In the genomic region with DNA sequence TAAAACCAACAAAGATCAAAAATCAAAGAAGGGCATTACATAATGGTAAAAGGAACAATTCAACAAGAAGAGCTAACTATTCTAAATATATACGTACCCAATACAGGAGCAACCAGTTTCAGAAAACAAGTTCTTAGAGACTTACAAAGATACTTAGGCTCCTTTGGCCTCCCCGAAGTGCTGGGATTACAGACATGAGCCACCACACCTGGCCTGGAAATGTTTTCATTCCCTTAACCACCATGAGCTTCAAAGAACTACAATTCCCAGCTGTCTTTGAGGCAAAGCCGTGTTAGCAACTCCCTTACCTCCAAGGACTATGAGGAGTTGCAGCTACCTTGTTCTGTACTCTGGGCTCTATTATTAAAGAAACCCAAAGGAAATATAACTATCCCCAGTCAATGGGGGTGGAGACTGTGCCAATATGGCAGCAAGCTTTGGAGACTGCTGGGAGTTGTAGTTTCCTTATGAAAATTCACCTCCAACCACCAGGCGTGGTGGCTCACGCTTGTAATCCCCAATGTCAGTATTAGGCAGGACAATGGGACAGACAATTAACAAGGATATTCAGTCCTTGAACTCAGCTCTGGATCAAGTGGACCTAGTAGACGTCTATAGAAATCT, we compare ENCODE assay signal across 2 cellular contexts.
TF ChIP-seq lines count a peak whose summit lies in the region.

No MANE protein-coding gene starts in this region.

TF ChIP-seq in GM23338, 12 proteins besides CTCF, POLR2A, EP300 and RAD21:
- TF ChIP-seq, protein P1, sequence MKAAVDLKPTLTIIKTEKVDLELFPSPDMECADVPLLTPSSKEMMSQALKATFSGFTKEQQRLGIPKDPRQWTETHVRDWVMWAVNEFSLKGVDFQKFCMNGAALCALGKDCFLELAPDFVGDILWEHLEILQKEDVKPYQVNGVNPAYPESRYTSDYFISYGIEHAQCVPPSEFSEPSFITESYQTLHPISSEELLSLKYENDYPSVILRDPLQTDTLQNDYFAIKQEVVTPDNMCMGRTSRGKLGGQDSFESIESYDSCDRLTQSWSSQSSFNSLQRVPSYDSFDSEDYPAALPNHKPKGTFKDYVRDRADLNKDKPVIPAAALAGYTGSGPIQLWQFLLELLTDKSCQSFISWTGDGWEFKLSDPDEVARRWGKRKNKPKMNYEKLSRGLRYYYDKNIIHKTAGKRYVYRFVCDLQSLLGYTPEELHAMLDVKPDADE (IDR thresholded peaks at IDR 0.05) = peak; percentile 38; the same call in 1 of the 2 replicates
TF ChIP-seq in GM23338: peak in this region for 1; not testable (repeated sequence) for 11.

TF ChIP-seq in H1, 55 proteins besides CTCF, POLR2A, EP300 and RAD21:
- TF ChIP-seq TCF12 (IDR thresholded peaks at IDR 0.05; ENCODE audit: low read depth, low read length) (peak; percentile 95), SIX5 (IDR thresholded peaks at IDR 0.05; ENCODE audit: low read depth, low read length) (peak; percentile 52), YY1 (IDR thresholded peaks at IDR 0.05; ENCODE audit: low read depth, low read length) (0 out of 2 replicates have a peak, but pooled peaks have one; percentile 28)
